9 cellular contexts compared by ENCODE assay signal in genomic region chr15:40595219-40595618, GRCh38. TPM values are rescaled to one million over a fixed set of nuclear protein-coding genes. Genes with fewer than 3 reads are reported as not detected.
A peak's percentile ranks its signal among the peaks of the same experiment; 100 is the strongest.
DNase-seq lines count a peak whose midpoint lies in the region; TF ChIP-seq lines count a peak whose summit lies in the region.
"Had no signal": no experiment of that assay in that cellular context is flagged by ENCODE, and none has a peak within 500 bp of the region (broad histone marks: within the 10 kb centered on the region; RNA-seq: fewer than 3 reads in every experiment).

No MANE protein-coding gene starts in this region.

- DNase-seq in activated naive CD4-positive, alpha-beta T cell treated with anti-CD3 and anti-CD28 coated beads, Interleukin-2, amount 50 U/mL, for 16 hours, result no peak
- DNase-seq in activated CD4-positive, alpha-beta memory T cell treated with anti-CD3 and anti-CD28 coated beads, Interleukin-2, amount 10 ng/mL, durations not matched to agents 7 days and 5 days, result no peak
- DNase-seq in stomach, result no peak
- no peak for DNase-seq in DMS53 (lab: John Stamatoyannopoulos, UW)
- no peak for DNase-seq in Kasumi-1 (lab: John Stamatoyannopoulos, UW)
- DNase-seq in NCI-H524 (lab: John Stamatoyannopoulos, UW), result no peak
- DNase-seq: DMS 273 treated with DMSO at 0.1 percent for 48 hours had no signal

- no peak for TF ChIP-seq CTCF in stomach (IDR thresholded peaks at IDR 0.05)

- 38 to 45% (median 42%) methylated on average over 5 of the region's 5 CpGs for WGBS in stomach, 5 donors

- peak overlapping the region; percentile 99 for H3K4me3 ChIP-seq in iPS-15b (ENCODE audit: low read depth, low read length)
- H3K4me3 ChIP-seq in stomach, result peak overlapping the region in 3 of 4 donors; percentile 61 to 86 (median 63)

- H3K27me3 ChIP-seq in iPS-15b (ENCODE audit: control insufficient read depth, insufficient read depth, low read length) (no peaks in the 10 kb centered on the region), stomach (peaks cover 0 to 11% (median 0%) of the 10 kb centered on the region in 3 donors)

- H3K9ac ChIP-seq in iPS-15b (ENCODE audit: low read depth, low read length), result no peak overlapping the region

- H3K9me3 ChIP-seq in iPS-15b (ENCODE audit: control insufficient read depth, insufficient read depth, low read length) (no peaks in the 10 kb centered on the region), stomach (no peaks in the 10 kb centered on the region)

- H3K36me3 ChIP-seq in iPS-15b (ENCODE audit: control insufficient read depth, insufficient read depth, low read length) (peaks cover 2% of the 10 kb centered on the region), stomach (no peaks in the 10 kb centered on the region)

- H3K36me3 Mint-ChIP-seq in activated naive CD4-positive, alpha-beta T cell treated with anti-CD3 and anti-CD28 coated beads, Interleukin-2, amount 50 U/mL, for 24 hours, result peaks cover 2% of the 10 kb centered on the region
- H3K36me3 Mint-ChIP-seq in activated CD4-positive, alpha-beta memory T cell treated with anti-CD3 and anti-CD28 coated beads, Interleukin-2, amount 10 ng/mL, durations not matched to agents 7 days and 5 days (ENCODE audit: low read depth), result peaks cover 5% of the 10 kb centered on the region

- POLR2A ChIA-PET in activated CD4-positive, alpha-beta memory T cell treated with anti-CD3 and anti-CD28 coated beads, Interleukin-2, amount 10 ng/mL, durations not matched to agents 7 days and 5 days (lab: Charles Lee), result interaction anchor here (0.9 to 4.5 kb wide), 6 partner anchors 26 to 249 kb away, joined by 3 to 25 read pairs (median 3); partner anchors contain the start of genes RAD51, RPUSD2 and SPINT1

- H3K4me1 ChIP-seq in iPS-15b (ENCODE audit: control insufficient read depth, insufficient read depth, low read length), result no peaks in the 10 kb centered on the region
- peaks cover 8 to 29% (median 20%) of the 10 kb centered on the region in 4 donors for H3K4me1 ChIP-seq in stomach

- no peak for TF ChIP-seq POLR2A in stomach (IDR thresholded peaks at IDR 0.05)

- no peak overlapping the region for H3K27ac ChIP-seq in stomach

- peaks cover 7% of the 10 kb centered on the region for H3K27me3 Mint-ChIP-seq in activated naive CD4-positive, alpha-beta T cell treated with anti-CD3 and anti-CD28 coated beads, Interleukin-2, amount 50 U/mL, for 24 hours
- H3K27me3 Mint-ChIP-seq in activated CD4-positive, alpha-beta memory T cell treated with anti-CD3 and anti-CD28 coated beads, Interleukin-2, amount 10 ng/mL, durations not matched to agents 7 days and 5 days, result no peaks in the 10 kb centered on the region

- no peak overlapping the region for H3K27ac Mint-ChIP-seq in activated naive CD4-positive, alpha-beta T cell treated with anti-CD3 and anti-CD28 coated beads, Interleukin-2, amount 50 U/mL, for 24 hours
- H3K27ac Mint-ChIP-seq in activated CD4-positive, alpha-beta memory T cell treated with anti-CD3 and anti-CD28 coated beads, Interleukin-2, amount 10 ng/mL, durations not matched to agents 7 days and 5 days, result peak overlapping the region; percentile 96

- H3K4me1 Mint-ChIP-seq in activated naive CD4-positive, alpha-beta T cell treated with anti-CD3 and anti-CD28 coated beads, Interleukin-2, amount 50 U/mL, for 24 hours, result peaks cover 23% of the 10 kb centered on the region
- peaks cover 40% of the 10 kb centered on the region for H3K4me1 Mint-ChIP-seq in activated CD4-positive, alpha-beta memory T cell treated with anti-CD3 and anti-CD28 coated beads, Interleukin-2, amount 10 ng/mL, durations not matched to agents 7 days and 5 days

- H3K4me3 Mint-ChIP-seq in activated naive CD4-positive, alpha-beta T cell treated with anti-CD3 and anti-CD28 coated beads, Interleukin-2, amount 50 U/mL, for 24 hours, result peak overlapping the region; percentile 95
- peak overlapping the region; percentile 83 for H3K4me3 Mint-ChIP-seq in activated CD4-positive, alpha-beta memory T cell treated with anti-CD3 and anti-CD28 coated beads, Interleukin-2, amount 10 ng/mL, durations not matched to agents 7 days and 5 days

- H3K9me3 Mint-ChIP-seq in activated naive CD4-positive, alpha-beta T cell treated with anti-CD3 and anti-CD28 coated beads, Interleukin-2, amount 50 U/mL, for 24 hours, result no peaks in the 10 kb centered on the region
- no peaks in the 10 kb centered on the region for H3K9me3 Mint-ChIP-seq in activated CD4-positive, alpha-beta memory T cell treated with anti-CD3 and anti-CD28 coated beads, Interleukin-2, amount 10 ng/mL, durations not matched to agents 7 days and 5 days

- CTCF ChIA-PET in activated CD4-positive, alpha-beta memory T cell treated with anti-CD3 and anti-CD28 coated beads, Interleukin-2, amount 10 ng/mL, durations not matched to agents 7 days and 5 days (lab: Charles Lee), result interaction anchor here (1.0 to 1.5 kb wide), 2 partner anchors 31 to 299 kb away, joined by 3 to 4 read pairs; partner anchors contain the start of genes CCDC32 and VPS18

- no peak for TF ChIP-seq EP300 in stomach (IDR thresholded peaks at IDR 0.05)

- intact Hi-C loops in stomach (cut with DNase I; ENCODE audit: low total_unique reads), result no loop called here

RNA-seq across cellular contexts. Expression of gene KNL1, which starts 1.2 kb away (rescaled TPM):
- 10 to 100 TPM; 54.2 to 54.7 TPM for total RNA-seq in activated CD4-positive, alpha-beta memory T cell treated with anti-CD3 and anti-CD28 coated beads, Interleukin-2, amount 10 ng/mL, durations not matched to agents 7 days and 5 days
- 10 to 100 TPM in 2 of 5 donors, 1 to 10 TPM in 3; 1.4 to 57.8 (median 8.7) TPM for total RNA-seq in stomach
- polyA plus RNA-seq in stomach, result 1 to 10 TPM in 2 of 3 donors, under 1 TPM in 1; 0.50 to 1.8 (median 1.4) TPM

RNA-seq across cellular contexts. Expression of gene RPUSD2, which starts 26.1 kb away (rescaled TPM):
- 10 to 100 TPM; 11.1 to 11.9 TPM for total RNA-seq in activated CD4-positive, alpha-beta memory T cell treated with anti-CD3 and anti-CD28 coated beads, Interleukin-2, amount 10 ng/mL, durations not matched to agents 7 days and 5 days
- 10 to 100 TPM in 1 of 5 donors, 1 to 10 TPM in 2, not detected in 2; 7.0 to 12.1 (median 8.1) TPM for total RNA-seq in stomach
- polyA plus RNA-seq in stomach, result 10 to 100 TPM in 1 of 3 donors, 1 to 10 TPM in 2; 5.6 to 11.9 (median 6.6) TPM

RNA-seq across cellular contexts. Expression of gene CCDC32, which starts 30.4 kb away (rescaled TPM):
- total RNA-seq in activated CD4-positive, alpha-beta memory T cell treated with anti-CD3 and anti-CD28 coated beads, Interleukin-2, amount 10 ng/mL, durations not matched to agents 7 days and 5 days, result 10 to 100 TPM; 33.2 to 33.7 TPM
- 10 to 100 TPM; 12.3 to 39.4 (median 32.9) TPM for total RNA-seq in stomach
- polyA plus RNA-seq in stomach, result 10 to 100 TPM; 14.4 to 65.7 (median 28.1) TPM
